In the genomic region with DNA sequence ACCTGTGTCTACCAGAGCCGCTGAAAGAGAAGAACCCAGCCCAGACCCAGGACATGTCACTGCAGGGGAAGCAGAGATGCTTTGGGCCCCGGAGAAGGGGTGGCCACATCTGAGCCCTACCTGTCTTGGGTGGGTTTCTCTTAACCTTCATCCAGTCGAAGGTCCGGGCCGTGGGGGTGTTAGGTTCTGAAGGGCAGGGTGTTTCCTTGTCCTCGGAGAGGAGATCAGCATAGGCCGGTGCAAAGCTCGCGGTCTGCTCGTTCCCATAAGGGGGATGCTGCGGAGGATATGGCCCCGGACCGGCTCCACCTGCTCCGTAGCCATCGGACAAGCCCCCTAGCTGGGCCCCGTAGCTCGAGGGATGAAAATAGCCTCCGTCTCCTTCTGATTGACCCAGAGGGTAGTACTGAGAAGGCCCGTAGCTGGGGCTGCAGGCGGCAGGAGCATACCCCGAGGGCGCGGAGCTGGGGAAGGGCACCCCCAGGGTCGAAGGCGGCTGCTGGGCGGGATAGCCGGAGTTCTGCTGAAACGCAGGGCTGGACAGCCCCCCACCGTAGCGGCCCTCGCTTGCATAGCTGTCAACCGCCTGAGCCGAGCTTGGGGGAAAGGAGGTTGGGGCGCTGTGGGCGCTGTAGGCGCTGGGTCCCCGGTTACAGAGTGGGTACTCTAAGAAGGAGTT, we compare ENCODE assay signal across 18 cellular contexts. TPM values are rescaled to one million over a fixed set of nuclear protein-coding genes. Genes with fewer than 3 reads are reported as not detected.
DNase-seq lines count a peak whose midpoint lies in the region; ATAC-seq and TF ChIP-seq lines count a peak whose summit lies in the region.
"Had no signal": no experiment of that assay in that cellular context is flagged by ENCODE, and none has a peak within 500 bp of the region (broad histone marks: within the 10 kb centered on the region; RNA-seq: fewer than 3 reads in every experiment).

No MANE protein-coding gene starts in this region.

- H3K9me1 ChIP-seq in IMR-90 (ENCODE audit: insufficient read depth, low read length) = no peaks in the 10 kb centered on the region

- H2BK15ac ChIP-seq in IMR-90 (ENCODE audit: low read depth, low read length) (no peak overlapping the region), mesendoderm (replicated peaks; ENCODE audit: low read depth) (no peak overlapping the region)

- H2AK5ac ChIP-seq in IMR-90 (ENCODE audit: low read depth, low read length) (peak overlapping the region; percentile 16; the same call in 1 of the 2 replicates), mesendoderm (ENCODE audit: low read length) (no peak overlapping the region)

- no peak overlapping the region for H4K5ac ChIP-seq in IMR-90 (ENCODE audit: low read depth, low read length)
- no peak overlapping the region for H4K5ac ChIP-seq in mesendoderm (ENCODE audit: low read length)

- DNase-seq in IMR-90 (no peak), mesendoderm (no peak), progenitor cell of endocrine pancreas (ENCODE audit: low spot score, unreplicated experiment) (no peak), GM20000 (ENCODE audit: low spot score) (no peak), type B pancreatic cell (ENCODE audit: extremely low spot score, unreplicated experiment) (no peak)
- DNase-seq: BE2C; CD4-positive, alpha-beta memory T cell; DMS79 treated with DMSO at 0.1 percent for 48 hours; GDM1; NCI-H146; NCI-H226; NCI-H526 treated with DMSO at 0.1 percent for 48 hours; PC-3 had no signal

- WGBS in IMR-90 (ENCODE audit: extremely low coverage in 2 of 2, insufficient read length in 1 of 2), 2 experiments = 86% methylated on average over 17 of the region's 37 CpGs; no CpG with 5 or more reads in 1 of the 2 experiments
- 78 to 88% methylated on average over 37 of the region's 37 CpGs for WGBS in esophagus, 2 donors
- WGBS in mesendoderm (ENCODE audit: extremely low coverage, insufficient coverage, low lambda C conversion rate) = no CpG with 5 or more reads among the region's 37 CpGs

- ATAC-seq in IMR-90 (ENCODE audit: low read depth) (no peak), HG03457 (IDR thresholded peaks at IDR 0.05; ENCODE audit: unreplicated experiment) (no peak), HG03280 (IDR thresholded peaks at IDR 0.05; ENCODE audit: unreplicated experiment) (no peak)
- ATAC-seq: K562, PC-3 had no signal

- no peak overlapping the region for H3K14ac ChIP-seq in IMR-90 (replicated peaks; ENCODE audit: low read depth, low read length)

- no peak overlapping the region for H2AFZ ChIP-seq in IMR-90 (replicated peaks; ENCODE audit: low read length, poor library complexity)

- TF ChIP-seq CTCF in IMR-90 (conservative IDR thresholded peaks at IDR 0.05; ENCODE audit: low read depth, low read length) (no peak), progenitor cell of endocrine pancreas (IDR thresholded peaks at IDR 0.05; ENCODE audit: unreplicated experiment) (no peak), GM20000 (IDR thresholded peaks at IDR 0.05; ENCODE audit: extremely low read depth, missing control alignments) (no peak), type B pancreatic cell (conservative IDR thresholded peaks at IDR 0.05) (no peak)

- POLR2A ChIA-PET in IMR-90 (lab: Charles Lee; ENCODE audit: unreplicated experiment) = no interaction called here

- H4K8ac ChIP-seq in IMR-90 (ENCODE audit: low read depth in 2 of 2, low read length in 2 of 2) (no peak overlapping the region), mesendoderm (ENCODE audit: low read depth, low read length) (no peak overlapping the region)

- H3K9me3 ChIP-seq in IMR-90 (ENCODE audit: control insufficient read depth, insufficient read depth, low read length) (no peaks in the 10 kb centered on the region), esophagus (ENCODE audit: control insufficient read depth in 2 of 2, insufficient read depth in 1 of 2, low read depth in 1 of 2, low read length in 1 of 2) (no peaks in the 10 kb centered on the region)
- H3K9me3 ChIP-seq: BE2C had no signal

- H3K56ac ChIP-seq in IMR-90 (ENCODE audit: extremely low read depth, insufficient read depth, low read length) = no peak overlapping the region
- H3K56ac ChIP-seq in mesendoderm (ENCODE audit: low read length) = no peak overlapping the region

- H3K4me1 Mint-ChIP-seq in progenitor cell of endocrine pancreas (ENCODE audit: low read depth) (peaks cover 14% of the 10 kb centered on the region), type B pancreatic cell (ENCODE audit: unreplicated experiment) (peaks cover 50% of the 10 kb centered on the region)

- in situ Hi-C loops in IMR-90 (cut with MboI; ENCODE audit: low sequenced_read_pairs) = no loop called here

- H3K4me3 ChIP-seq in IMR-90 (ENCODE audit: insufficient read depth, low read depth, low read length) (no peak overlapping the region), esophagus (ENCODE audit: low read depth in 1 of 2, low read length in 2 of 2) (no peak overlapping the region), mesendoderm (ENCODE audit: low read length) (no peak overlapping the region)
- H3K4me3 ChIP-seq: K562 had no signal

- H3K9ac ChIP-seq in IMR-90 (ENCODE audit: low read depth, low read length) (no peak overlapping the region), mesendoderm (ENCODE audit: low read length) (no peak overlapping the region)

- H2BK5ac ChIP-seq in IMR-90 (ENCODE audit: low read depth, low read length, poor library complexity, severe bottlenecking) (no peak overlapping the region), mesendoderm (ENCODE audit: low read length) (no peak overlapping the region)

- no peak overlapping the region for H4K91ac ChIP-seq in IMR-90 (ENCODE audit: insufficient read depth, low read depth, low read length)

- no peak overlapping the region for H3K18ac ChIP-seq in IMR-90 (ENCODE audit: low read depth, low read length)
- H3K18ac ChIP-seq in mesendoderm (ENCODE audit: low read length) = no peak overlapping the region

- no peak overlapping the region for H3K23ac ChIP-seq in IMR-90 (ENCODE audit: low read depth, low read length)
- peak overlapping the region; percentile 45 for H3K23ac ChIP-seq in mesendoderm (ENCODE audit: low read length)

- CTCF ChIA-PET in IMR-90 (lab: Yijun Ruan, JAX) = no interaction called here

- TF ChIP-seq RAD21 in IMR-90 (IDR thresholded peaks at IDR 0.05; ENCODE audit: low read length) = no peak

- no peaks in the 10 kb centered on the region for H4K20me1 ChIP-seq in IMR-90 (ENCODE audit: insufficient read depth, low read length)

- peak overlapping the region; percentile 49 for H3K27ac Mint-ChIP-seq in progenitor cell of endocrine pancreas
- H3K27ac Mint-ChIP-seq in type B pancreatic cell = no peak overlapping the region
- H3K27ac Mint-ChIP-seq: CD4-positive, alpha-beta memory T cell had no signal

- H2AK9ac ChIP-seq in IMR-90 (replicated peaks; ENCODE audit: low read depth, low read length, poor library complexity) = no peak overlapping the region

- H3K79me2 ChIP-seq in mesendoderm (ENCODE audit: control insufficient read depth, insufficient read depth, low read length) = no peaks in the 10 kb centered on the region

- H3K4me3 Mint-ChIP-seq in progenitor cell of endocrine pancreas (ENCODE audit: low read depth) = peak overlapping the region; percentile 6
- no peak overlapping the region for H3K4me3 Mint-ChIP-seq in type B pancreatic cell
- H3K4me3 Mint-ChIP-seq: CD4-positive, alpha-beta memory T cell had no signal

- H3K36me3 ChIP-seq in IMR-90 (ENCODE audit: control insufficient read depth, insufficient read depth, low read length) (no peaks in the 10 kb centered on the region), esophagus (ENCODE audit: control insufficient read depth in 2 of 2, insufficient read depth in 2 of 2, low read length in 1 of 2) (no peaks in the 10 kb centered on the region), mesendoderm (ENCODE audit: control insufficient read depth, insufficient read depth, low read length) (no peaks in the 10 kb centered on the region)
- H3K36me3 ChIP-seq: BE2C had no signal

- H3K4ac ChIP-seq in IMR-90 (ENCODE audit: low read depth, low read length) (no peak overlapping the region), mesendoderm (ENCODE audit: low read depth, low read length) (no peak overlapping the region)

- no peaks in the 10 kb centered on the region for H3K9me3 Mint-ChIP-seq in progenitor cell of endocrine pancreas (ENCODE audit: low read depth)
- no peaks in the 10 kb centered on the region for H3K9me3 Mint-ChIP-seq in type B pancreatic cell
- H3K9me3 Mint-ChIP-seq: CD4-positive, alpha-beta memory T cell had no signal

- H3K4me1 ChIP-seq in IMR-90 (ENCODE audit: control insufficient read depth, insufficient read depth, low read length) (no peaks in the 10 kb centered on the region), esophagus (ENCODE audit: control insufficient read depth in 2 of 2, insufficient read depth in 2 of 2, low read length in 1 of 2) (peaks cover 0 to 4% of the 10 kb centered on the region in 2 donors), mesendoderm (ENCODE audit: control insufficient read depth, low read depth, low read length) (peaks cover 5% of the 10 kb centered on the region)
- H3K4me1 ChIP-seq: BE2C had no signal

- H3K4me2 ChIP-seq in IMR-90 (ENCODE audit: low read depth, low read length) = no peak overlapping the region
- no peak overlapping the region for H3K4me2 ChIP-seq in mesendoderm (ENCODE audit: low read length)

- peaks cover 17% of the 10 kb centered on the region for H3K27me3 ChIP-seq in IMR-90 (ENCODE audit: control insufficient read depth, insufficient read depth, low read length)
- no peaks in the 10 kb centered on the region for H3K27me3 ChIP-seq in esophagus (ENCODE audit: control insufficient read depth in 1 of 2, insufficient read depth in 2 of 2, low read length in 2 of 2)
- H3K27me3 ChIP-seq in mesendoderm (ENCODE audit: insufficient read depth, low read length, poor library complexity) = peaks cover 51% of the 10 kb centered on the region

- H3K36me3 Mint-ChIP-seq in progenitor cell of endocrine pancreas (ENCODE audit: insufficient read depth) (no peaks in the 10 kb centered on the region), type B pancreatic cell (no peaks in the 10 kb centered on the region)
- H3K36me3 Mint-ChIP-seq: CD4-positive, alpha-beta memory T cell had no signal

- H3K27ac ChIP-seq in IMR-90 (ENCODE audit: insufficient read depth, low read length) (no peak overlapping the region), esophagus (ENCODE audit: low read depth in 2 of 2, low read length in 1 of 2) (peak overlapping the region; percentile 72 to 88), mesendoderm (ENCODE audit: low read depth, low read length) (no peak overlapping the region)

- no peak overlapping the region for H2BK120ac ChIP-seq in IMR-90 (ENCODE audit: low read depth, low read length)
- H2BK120ac ChIP-seq in mesendoderm (ENCODE audit: low read depth, low read length) = no peak overlapping the region

- dilution Hi-C loops in IMR-90 (cut with HindIII; ENCODE audit: low sequenced_read_pairs, unreplicated experiment) = no loop called here

- BruUV-seq in IMR-90 (replicated peaks; lab: Mats Ljungman, UMichigan) = no TSS peak

- intact Hi-C loops in IMR-90 (cut with micrococcal nuclease) = no loop called here

- H3K79me1 ChIP-seq in IMR-90 (ENCODE audit: low read depth in 1 of 2, low read length in 2 of 2) = no peaks in the 10 kb centered on the region
- no peaks in the 10 kb centered on the region for H3K79me1 ChIP-seq in mesendoderm (ENCODE audit: low read length)

- H2BK20ac ChIP-seq in IMR-90 (ENCODE audit: low read depth, low read length) = no peak overlapping the region

- no peak for TF ChIP-seq POLR2A in IMR-90 (IDR thresholded peaks at IDR 0.05; ENCODE audit: low read depth, low read length)

- peaks cover 63% of the 10 kb centered on the region for H3K27me3 Mint-ChIP-seq in progenitor cell of endocrine pancreas
- H3K27me3 Mint-ChIP-seq in type B pancreatic cell = peaks cover 56% of the 10 kb centered on the region

RNA-seq across cellular contexts. Expression of a gene that starts 0.5 kb away (rescaled TPM):
- total RNA-seq in IMR-90 (2012; rRNA removed) = not detected in 2 replicates
- polyA plus RNA-seq in IMR-90 (2012; rRNA removed) = not detected in 2 replicates
- not detected in 2 replicates for polyA plus RNA-seq in IMR-90 (2012; cell fraction: cytosol; rRNA removed)
- 0.05 TPM in 1 of 2 replicates, not detected in the other for polyA plus RNA-seq in IMR-90 (2012; cell fraction: nucleus; rRNA removed; ENCODE audit: low replicate concordance)
- 1 to 10 TPM in 1 of 2 donors, under 1 TPM in 1; 0.29 to 1.0 TPM for polyA plus RNA-seq in esophagus
- polyA plus RNA-seq in mesendoderm (2013, experiment 1 of 2) = 0.17 TPM
- polyA plus RNA-seq in mesendoderm (2013, experiment 2 of 2) = 0.18 TPM
- total RNA-seq in progenitor cell of endocrine pancreas = 0.96 and 2.2 TPM in 2 replicates
- 0.29 and 0.79 TPM in 2 replicates for total RNA-seq in type B pancreatic cell (ENCODE audit: low replicate concordance)
- total RNA-seq: CD4-positive, alpha-beta memory T cell; HT-29; K562; PC-3 had no signal
- polyA plus RNA-seq: CD4-positive, alpha-beta memory T cell had no signal

RNA-seq across cellular contexts. Expression of a gene that starts 14.6 kb away (rescaled TPM):
- total RNA-seq in IMR-90 (2012; rRNA removed) = 2.7 and 3.1 TPM in 2 replicates
- polyA plus RNA-seq in IMR-90 (2012; rRNA removed) = 29.9 and 33.8 TPM in 2 replicates
- polyA plus RNA-seq in IMR-90 (2012; cell fraction: cytosol; rRNA removed) = 31.5 and 50.7 TPM in 2 replicates
- 69.3 and 123 TPM in 2 replicates for polyA plus RNA-seq in IMR-90 (2012; cell fraction: nucleus; rRNA removed; ENCODE audit: low replicate concordance)
- polyA plus RNA-seq in esophagus = 10 to 100 TPM; 11.3 to 18.9 TPM
- polyA plus RNA-seq in mesendoderm (2013, experiment 1 of 2) = 0.03 TPM
- 0.04 TPM for polyA plus RNA-seq in mesendoderm (2013, experiment 2 of 2)
- total RNA-seq in progenitor cell of endocrine pancreas = 15.2 and 19.8 TPM in 2 replicates
- 35.6 and 36.5 TPM in 2 replicates for total RNA-seq in type B pancreatic cell (ENCODE audit: low replicate concordance)

RNA-seq across cellular contexts. Expression of a gene that starts 47.8 kb away (rescaled TPM):
- 1.9 and 2.0 TPM in 2 replicates for total RNA-seq in IMR-90 (2012; rRNA removed)
- 7.8 and 8.5 TPM in 2 replicates for polyA plus RNA-seq in IMR-90 (2012; rRNA removed)
- polyA plus RNA-seq in IMR-90 (2012; cell fraction: cytosol; rRNA removed) = 2.2 and 4.1 TPM in 2 replicates
- polyA plus RNA-seq in IMR-90 (2012; cell fraction: nucleus; rRNA removed; ENCODE audit: low replicate concordance) = 17.8 and 38.5 TPM in 2 replicates
- polyA plus RNA-seq in esophagus = 1 to 10 TPM; 1.8 to 4.2 TPM
- not detected for polyA plus RNA-seq in mesendoderm (2013, experiment 1 of 2)
- polyA plus RNA-seq in mesendoderm (2013, experiment 2 of 2) = not detected
- total RNA-seq in progenitor cell of endocrine pancreas = 3.4 and 6.0 TPM in 2 replicates
- total RNA-seq in type B pancreatic cell (ENCODE audit: low replicate concordance) = 14.8 and 27.0 TPM in 2 replicates

RNA-seq across cellular contexts. Expression of a gene that starts 59.7 kb away (rescaled TPM):
- total RNA-seq in IMR-90 (2012; rRNA removed) = 6.3 and 8.6 TPM in 2 replicates
- polyA plus RNA-seq in IMR-90 (2012; rRNA removed) = 59.6 and 76.4 TPM in 2 replicates
- polyA plus RNA-seq in IMR-90 (2012; cell fraction: cytosol; rRNA removed) = 31.9 and 71.7 TPM in 2 replicates
- polyA plus RNA-seq in IMR-90 (2012; cell fraction: nucleus; rRNA removed; ENCODE audit: low replicate concordance) = 383 and 595 TPM in 2 replicates
- polyA plus RNA-seq in esophagus = 10 to 100 TPM in 1 of 2 donors, 1 to 10 TPM in 1; 6.3 to 12.7 TPM
- polyA plus RNA-seq in mesendoderm (2013, experiment 1 of 2) = 0.03 TPM
- polyA plus RNA-seq in mesendoderm (2013, experiment 2 of 2) = not detected
- total RNA-seq in progenitor cell of endocrine pancreas = 19.4 and 32.1 TPM in 2 replicates
- 46.9 and 93.7 TPM in 2 replicates for total RNA-seq in type B pancreatic cell (ENCODE audit: low replicate concordance)

Comparison
In these comparisons a context has a peak if more than half of its experiments do, and no peak if none do; other contexts are left out.
1. H3K27ac ChIP-seq: peak in esophagus (2 of 2); none in IMR-90 (single experiment) and mesendoderm (single experiment).